ENCODE assay signal across 12 cellular contexts in genomic region chr6:26743941-26744699, GRCh38.
DNase-seq lines count a peak whose midpoint lies in the region; ATAC-seq and TF ChIP-seq lines count a peak whose summit lies in the region.
"Had no signal": no experiment of that assay in that cellular context is flagged by ENCODE, and none has a peak within 500 bp of the region (broad histone marks: within the 10 kb centered on the region; RNA-seq: fewer than 3 reads in every experiment).

No MANE protein-coding gene starts in this region.

- H3K36me3 Mint-ChIP-seq in endothelial cell (ENCODE audit: low read depth, unreplicated experiment) (no peaks in the 10 kb centered on the region), nephron (ENCODE audit: low read depth) (no peaks in the 10 kb centered on the region)

- peaks cover 25% of the 10 kb centered on the region for H3K4me1 Mint-ChIP-seq in endothelial cell (ENCODE audit: unreplicated experiment)
- H3K4me1 Mint-ChIP-seq in nephron, result peaks cover 7% of the 10 kb centered on the region

- H3K9ac ChIP-seq in HUES48 (ENCODE audit: low read depth, low read length), result no peak overlapping the region
- H3K9ac ChIP-seq: KMS-11 had no signal

- H3K9me3 Mint-ChIP-seq in endothelial cell (ENCODE audit: unreplicated experiment) (no peaks in the 10 kb centered on the region), nephron (peaks cover 3% of the 10 kb centered on the region)

- peak overlapping the region; percentile 41 for H3K27ac Mint-ChIP-seq in endothelial cell (ENCODE audit: unreplicated experiment)
- peak overlapping the region; percentile 22 to 82 (median 59) for H3K27ac Mint-ChIP-seq in nephron

- peak overlapping the region; percentile 93 for H3K4me3 Mint-ChIP-seq in endothelial cell (ENCODE audit: unreplicated experiment)
- H3K4me3 Mint-ChIP-seq in nephron, result peak overlapping the region; percentile 85 to 88 (median 86)

- no peaks in the 10 kb centered on the region for H3K9me3 ChIP-seq in HUES48 (ENCODE audit: control insufficient read depth, insufficient read depth, low read length)
- H3K9me3 ChIP-seq: SJCRH30 had no signal

- TF ChIP-seq CTCF in endothelial cell (IDR thresholded peaks at IDR 0.05; ENCODE audit: unreplicated experiment), result no peak
- TF ChIP-seq CTCF in nephron (IDR thresholded peaks at IDR 0.05; ENCODE audit: unreplicated experiment in 3 of 3), result no peak
- TF ChIP-seq CTCF in coronary artery (IDR thresholded peaks at IDR 0.05), result no peak

- DNase-seq in Caki2 (ENCODE audit: low read depth) (peak; percentile 25), endothelial cell (ENCODE audit: low spot score) (no peak), DMS79 (lab: John Stamatoyannopoulos, UW) (no peak), coronary artery (ENCODE audit: low spot score) (no peak), posterior vena cava (ENCODE audit: low spot score) (no peak)
- DNase-seq: NCI-H446 treated with DMSO at 0.1 percent for 48 hours, SJCRH30, substantia nigra had no signal

- H3K27ac ChIP-seq in HUES48 (ENCODE audit: low read depth, low read length) (peak overlapping the region; percentile 29), coronary artery (no peak overlapping the region)
- H3K27ac ChIP-seq: KMS-11, SJCRH30 had no signal

- no peaks in the 10 kb centered on the region for H3K36me3 ChIP-seq in HUES48 (ENCODE audit: control insufficient read depth, insufficient read depth, low read length)
- H3K36me3 ChIP-seq: SJCRH30 had no signal

- H3K4me3 ChIP-seq in HUES48 (ENCODE audit: low read depth, low read length) (peak overlapping the region; percentile 71), coronary artery (no peak overlapping the region)
- H3K4me3 ChIP-seq: SJCRH30 had no signal

- no peak for ATAC-seq in GM21528 (IDR thresholded peaks at IDR 0.05; ENCODE audit: low FRiP score, unreplicated experiment)

- intact Hi-C loops in posterior vena cava (cut with DNase I), result no loop called here

- no peaks in the 10 kb centered on the region for H3K4me1 ChIP-seq in HUES48 (ENCODE audit: control insufficient read depth, insufficient read depth, low read length)
- H3K4me1 ChIP-seq: SJCRH30 had no signal

- H3K27me3 Mint-ChIP-seq in endothelial cell (ENCODE audit: unreplicated experiment) (peaks cover 12% of the 10 kb centered on the region), nephron (ENCODE audit: low read depth) (peaks cover 76% of the 10 kb centered on the region)

- peaks cover 31% of the 10 kb centered on the region for H3K27me3 ChIP-seq in HUES48 (ENCODE audit: control insufficient read depth, insufficient read depth, low read length)
- H3K27me3 ChIP-seq: SJCRH30 had no signal

- in situ Hi-C loops in Caki2 (cut with HindIII; ENCODE audit: low pct_unique_long_range_greater_than_20kb, low sequenced_read_pairs), result no loop called here
